ENCODE assay signal across 37 cellular contexts in genomic region chr10:89980166-89980565, GRCh38.
"Had no signal": no experiment of that assay in that cellular context is flagged by ENCODE, and none has a peak within 500 bp of the region (broad histone marks: within the 10 kb centered on the region; RNA-seq: fewer than 3 reads in every experiment).

No MANE protein-coding gene starts in this region.

- H3K27me3 Mint-ChIP-seq: activated CD4-positive, alpha-beta memory T cell treated with anti-CD3 and anti-CD28 coated beads, Interleukin-2, amount 10 ng/mL, durations not matched to agents 7 days and 5 days; activated CD4-positive, alpha-beta T cell treated with anti-CD3 and anti-CD28 coated beads, Interleukin-2, amount 10 ng/mL, durations not matched to agents 7 days and 5 days; activated naive CD4-positive, alpha-beta T cell treated with anti-CD3 and anti-CD28 coated beads, Interleukin-2, amount 10 ng/mL, durations not matched to agents 7 days and 5 days; activated naive CD4-positive, alpha-beta T cell treated with anti-CD3 and anti-CD28 coated beads, Interleukin-2, amount 50 U/mL, for 24 hours; activated naive CD8-positive, alpha-beta T cell; activated naive CD8-positive, alpha-beta T cell treated with anti-CD3 and anti-CD28 coated beads, Interleukin-2, amount 50 U/mL, for 24 hours had no signal

- ATAC-seq: activated CD4-positive, alpha-beta T cell treated with anti-CD3 and anti-CD28 coated beads for 36 hours; activated CD4-positive, CD25-positive, alpha-beta regulatory T cell treated with anti-CD3 and anti-CD28 coated beads, Interleukin-2, amount 50 U/mL, for 24 hours; activated naive CD8-positive, alpha-beta T cell treated with anti-CD3 and anti-CD28 coated beads, Interleukin-2, amount 50 U/mL, for 24 hours; activated T-cell treated with anti-CD3 and anti-CD28 coated beads, Interleukin-2, amount 50 U/mL, for 4 hours; activated T-cell treated with anti-CD3 and anti-CD28 coated beads, Interleukin-2, amount 50 U/mL, for 72 hours; activated T-helper 17 cell treated with anti-CD3 and anti-CD28 coated beads, Interleukin-2, amount 50 U/mL, for 72 hours had no signal

- H3K4me1 ChIP-seq: ascending aorta had no signal

- H3K9me3 ChIP-seq: ascending aorta had no signal

- H3K27me3 ChIP-seq: ascending aorta, cardiac muscle cell had no signal

- H3K4me3 ChIP-seq: ascending aorta, cardiac muscle cell had no signal

- H3K4me1 Mint-ChIP-seq: activated CD4-positive, alpha-beta memory T cell treated with anti-CD3 and anti-CD28 coated beads, Interleukin-2, amount 10 ng/mL, durations not matched to agents 7 days and 5 days; activated CD4-positive, alpha-beta T cell treated with anti-CD3 and anti-CD28 coated beads for 36 hours; activated CD4-positive, alpha-beta T cell treated with anti-CD3 and anti-CD28 coated beads, Interleukin-2, amount 10 ng/mL, durations not matched to agents 7 days and 5 days; activated naive CD4-positive, alpha-beta T cell treated with anti-CD3 and anti-CD28 coated beads, Interleukin-2, amount 10 ng/mL, durations not matched to agents 7 days and 5 days; activated naive CD4-positive, alpha-beta T cell treated with anti-CD3 and anti-CD28 coated beads, Interleukin-2, amount 50 U/mL, for 24 hours; activated naive CD8-positive, alpha-beta T cell treated with anti-CD3 and anti-CD28 coated beads, Interleukin-2, amount 10 ng/mL, durations not matched to agents 7 days and 5 days; activated naive CD8-positive, alpha-beta T cell treated with anti-CD3 and anti-CD28 coated beads, Interleukin-2, amount 50 U/mL, for 24 hours; activated T-helper 17 cell treated with anti-CD3 and anti-CD28 coated beads, Interleukin-2, amount 50 U/mL, for 72 hours; central memory CD8-positive, alpha-beta T cell had no signal

- H3K36me3 Mint-ChIP-seq: activated naive CD4-positive, alpha-beta T cell treated with anti-CD3 and anti-CD28 coated beads, Interleukin-2, amount 10 ng/mL, durations not matched to agents 7 days and 5 days; activated naive CD4-positive, alpha-beta T cell treated with anti-CD3 and anti-CD28 coated beads, Interleukin-2, amount 50 U/mL, for 24 hours; activated naive CD8-positive, alpha-beta T cell; activated naive CD8-positive, alpha-beta T cell treated with anti-CD3 and anti-CD28 coated beads, Interleukin-2, amount 10 ng/mL, durations not matched to agents 7 days and 5 days; brain had no signal

- H3K27ac Mint-ChIP-seq: activated CD4-positive, alpha-beta memory T cell treated with anti-CD3 and anti-CD28 coated beads, Interleukin-2, amount 10 ng/mL, durations not matched to agents 7 days and 5 days; activated CD4-positive, alpha-beta T cell treated with anti-CD3 and anti-CD28 coated beads for 36 hours; activated CD4-positive, alpha-beta T cell treated with anti-CD3 and anti-CD28 coated beads, Interleukin-2, amount 10 ng/mL, durations not matched to agents 7 days and 5 days; activated naive CD4-positive, alpha-beta T cell treated with anti-CD3 and anti-CD28 coated beads, Interleukin-2, amount 10 ng/mL, durations not matched to agents 7 days and 5 days; activated naive CD4-positive, alpha-beta T cell treated with anti-CD3 and anti-CD28 coated beads, Interleukin-2, amount 50 U/mL, for 24 hours; activated naive CD8-positive, alpha-beta T cell; activated naive CD8-positive, alpha-beta T cell treated with anti-CD3 and anti-CD28 coated beads, Interleukin-2, amount 10 ng/mL, durations not matched to agents 7 days and 5 days; activated naive CD8-positive, alpha-beta T cell treated with anti-CD3 and anti-CD28 coated beads, Interleukin-2, amount 50 U/mL, for 24 hours; activated T-cell treated with anti-CD3 and anti-CD28 coated beads, Interleukin-2, amount 50 U/mL, for 72 hours; activated T-helper 1 cell treated with anti-CD3 and anti-CD28 coated beads, Interleukin-12 subunit alpha, Interleukin-12 subunit beta, Interleukin-2, Interleukin-4 antibody, amounts not matched to agents 30 ng/mL and 10 ng/mL and 1 ng/mL, durations not matched to agents 14 hours and 24 hours and 36 hours; activated T-helper 17 cell treated with anti-CD3 and anti-CD28 coated beads, Interleukin-2, amount 50 U/mL, for 72 hours; brain; T-helper 1 cell treated with Interleukin-12 subunit alpha and Interleukin-12 subunit beta and Interleukin-4 antibody, amounts not matched to agents 30 μg/mL and 1 μg/mL, for 36 hours; T-helper 2 cell treated with Interferon-gamma antibody and Interleukin-4, amounts not matched to agents 5 μg/mL and 100 μg/mL, for 36 hours had no signal

- H3K36me3 ChIP-seq: ascending aorta, cardiac muscle cell had no signal

- DNase-seq: activated CD4-positive, alpha-beta memory T cell treated with anti-CD3 and anti-CD28 coated beads, Interleukin-2, amount 10 ng/mL, durations not matched to agents 7 days and 5 days; activated CD4-positive, alpha-beta T cell treated with anti-CD3 and anti-CD28 coated beads for 1 hour; activated CD4-positive, alpha-beta T cell treated with anti-CD3 and anti-CD28 coated beads for 36 hours; activated CD4-positive, alpha-beta T cell treated with anti-CD3 and anti-CD28 coated beads for 48 hours; activated CD4-positive, alpha-beta T cell treated with anti-CD3 and anti-CD28 coated beads, Interleukin-2, amount 10 ng/mL, durations not matched to agents 7 days and 5 days; activated CD4-positive, alpha-beta T cell treated with anti-CD3 and anti-CD28 coated beads, Interleukin-2, amount 50 U/mL, for 48 hours; activated CD4-positive, CD25-positive, alpha-beta regulatory T cell; activated CD8-positive, alpha-beta memory T cell treated with anti-CD3 and anti-CD28 coated beads, Interleukin-2, amount 50 U/mL, for 4 hours; activated effector memory CD4-positive, alpha-beta T cell treated with Interleukin-2 at 50 U/mL for 16 hours; activated gamma-delta T cell; activated naive CD4-positive, alpha-beta T cell treated with anti-CD3 and anti-CD28 coated beads, Interleukin-2, amount 10 ng/mL, durations not matched to agents 7 days and 5 days; activated naive CD4-positive, alpha-beta T cell treated with Interleukin-2 at 50 U/mL for 16 hours; activated naive CD8-positive, alpha-beta T cell treated with anti-CD3 and anti-CD28 coated beads, Interleukin-2, amount 10 ng/mL, durations not matched to agents 7 days and 5 days; activated naive CD8-positive, alpha-beta T cell treated with anti-CD3 and anti-CD28 coated beads, Interleukin-2, amount 50 U/mL, for 24 hours; activated T-cell treated with anti-CD3 and anti-CD28 coated beads for 4 hours; activated T-cell treated with anti-CD3 and anti-CD28 coated beads, Interleukin-2, amount 50 U/mL, for 1 hour; activated T-cell treated with anti-CD3 and anti-CD28 coated beads, Interleukin-2, amount 50 U/mL, for 4 hours; activated T-cell treated with anti-CD3 and anti-CD28 coated beads, Interleukin-2, amount 50 U/mL, for 72 hours; amygdala; anterior cingulate cortex; caudate nucleus; cerebellar nuclear complex; T-helper 1 cell; T-helper 2 cell; T-helper 9 cell had no signal

- H3K27ac ChIP-seq: ascending aorta, cardiac muscle cell, VCaP had no signal

- H3K4me3 Mint-ChIP-seq: activated CD4-positive, alpha-beta memory T cell treated with anti-CD3 and anti-CD28 coated beads, Interleukin-2, amount 10 ng/mL, durations not matched to agents 7 days and 5 days; activated CD4-positive, alpha-beta T cell treated with anti-CD3 and anti-CD28 coated beads for 36 hours; activated CD4-positive, alpha-beta T cell treated with anti-CD3 and anti-CD28 coated beads, Interleukin-2, amount 10 ng/mL, durations not matched to agents 7 days and 5 days; activated naive CD4-positive, alpha-beta T cell treated with anti-CD3 and anti-CD28 coated beads, Interleukin-2, amount 10 ng/mL, durations not matched to agents 7 days and 5 days; activated naive CD4-positive, alpha-beta T cell treated with anti-CD3 and anti-CD28 coated beads, Interleukin-2, amount 50 U/mL, for 24 hours; activated naive CD8-positive, alpha-beta T cell; activated naive CD8-positive, alpha-beta T cell treated with anti-CD3 and anti-CD28 coated beads, Interleukin-2, amount 10 ng/mL, durations not matched to agents 7 days and 5 days; activated naive CD8-positive, alpha-beta T cell treated with anti-CD3 and anti-CD28 coated beads, Interleukin-2, amount 50 U/mL, for 24 hours; activated T-cell treated with anti-CD3 and anti-CD28 coated beads, Interleukin-2, amount 50 U/mL, for 4 hours; activated T-cell treated with anti-CD3 and anti-CD28 coated beads, Interleukin-2, amount 50 U/mL, for 72 hours; activated T-helper 1 cell treated with anti-CD3 and anti-CD28 coated beads, Interleukin-12 subunit alpha, Interleukin-12 subunit beta, Interleukin-2, Interleukin-4 antibody, amounts not matched to agents 30 ng/mL and 10 ng/mL and 1 ng/mL, durations not matched to agents 14 hours and 24 hours and 36 hours; activated T-helper 17 cell treated with anti-CD3 and anti-CD28 coated beads, Interleukin-2, amount 50 U/mL, for 72 hours; brain; central memory CD8-positive, alpha-beta T cell; T-helper 1 cell treated with Interleukin-12 subunit alpha and Interleukin-12 subunit beta and Interleukin-4 antibody, amounts not matched to agents 30 μg/mL and 1 μg/mL, for 36 hours; T-helper 2 cell treated with Interferon-gamma antibody and Interleukin-4, amounts not matched to agents 5 μg/mL and 100 μg/mL, for 36 hours had no signal

- H3K9me3 Mint-ChIP-seq: activated CD4-positive, alpha-beta memory T cell treated with anti-CD3 and anti-CD28 coated beads, Interleukin-2, amount 10 ng/mL, durations not matched to agents 7 days and 5 days; activated CD4-positive, alpha-beta T cell treated with anti-CD3 and anti-CD28 coated beads, Interleukin-2, amount 10 ng/mL, durations not matched to agents 7 days and 5 days; activated naive CD4-positive, alpha-beta T cell treated with anti-CD3 and anti-CD28 coated beads, Interleukin-2, amount 10 ng/mL, durations not matched to agents 7 days and 5 days; activated naive CD4-positive, alpha-beta T cell treated with anti-CD3 and anti-CD28 coated beads, Interleukin-2, amount 50 U/mL, for 24 hours; activated naive CD8-positive, alpha-beta T cell treated with anti-CD3 and anti-CD28 coated beads, Interleukin-2, amount 10 ng/mL, durations not matched to agents 7 days and 5 days; activated naive CD8-positive, alpha-beta T cell treated with anti-CD3 and anti-CD28 coated beads, Interleukin-2, amount 50 U/mL, for 24 hours; activated T-cell treated with anti-CD3 and anti-CD28 coated beads, Interleukin-2, amount 50 U/mL, for 4 hours; activated T-cell treated with anti-CD3 and anti-CD28 coated beads, Interleukin-2, amount 50 U/mL, for 72 hours; activated T-helper 1 cell treated with anti-CD3 and anti-CD28 coated beads, Interleukin-12 subunit alpha, Interleukin-12 subunit beta, Interleukin-2, Interleukin-4 antibody, amounts not matched to agents 30 ng/mL and 10 ng/mL and 1 ng/mL, durations not matched to agents 14 hours and 24 hours and 36 hours; brain; T-helper 1 cell treated with Interleukin-12 subunit alpha and Interleukin-12 subunit beta and Interleukin-4 antibody, amounts not matched to agents 30 μg/mL and 1 μg/mL, for 36 hours; T-helper 2 cell treated with Interferon-gamma antibody and Interleukin-4, amounts not matched to agents 5 μg/mL and 100 μg/mL, for 36 hours had no signal
